In the genomic region with DNA sequence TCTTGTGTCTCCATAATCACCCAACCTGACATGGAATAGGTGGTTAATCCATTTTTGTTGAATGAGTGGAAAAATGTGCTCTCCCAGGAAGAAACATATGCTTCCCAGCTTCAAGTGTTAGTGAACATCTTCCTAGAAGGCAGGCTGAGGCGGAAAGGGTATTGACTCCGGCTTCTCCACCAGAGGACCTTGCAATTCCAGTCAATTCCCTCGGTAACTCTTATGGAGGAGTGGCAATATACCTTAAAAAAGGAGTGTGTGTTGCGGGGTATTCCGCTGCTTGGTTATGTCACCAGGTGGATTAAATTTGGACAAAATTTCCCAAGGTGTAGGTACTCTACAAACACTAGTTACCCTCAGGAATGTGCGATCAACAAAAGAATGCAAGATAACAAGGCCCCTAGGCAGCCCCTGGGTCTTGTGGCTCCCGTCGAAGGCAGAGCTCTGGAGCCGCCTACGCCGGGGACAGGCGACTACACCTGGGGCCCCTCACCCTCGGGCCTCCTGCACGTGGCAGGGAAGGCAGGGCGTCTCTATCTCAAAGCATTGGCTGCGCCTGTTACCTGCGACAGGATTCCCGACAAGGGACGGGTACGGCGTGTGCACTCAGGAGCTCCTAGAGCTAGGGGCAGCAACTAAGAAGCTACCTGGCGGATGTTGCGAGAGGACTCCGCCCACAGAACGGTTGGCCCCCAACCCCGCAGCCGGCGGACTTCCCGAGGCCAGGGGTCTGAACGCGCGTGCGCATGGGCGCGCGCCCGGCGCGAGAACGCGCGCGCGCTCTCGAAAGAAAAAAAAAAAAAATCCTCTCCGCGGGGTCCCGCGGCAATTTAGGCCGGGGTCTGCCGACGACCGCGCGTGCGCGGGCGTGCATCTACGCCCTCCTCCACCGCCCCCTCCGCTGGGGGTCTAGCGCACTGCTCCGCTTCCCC, we compare ENCODE assay signal across 8 cellular contexts. TPM values are rescaled to one million over a fixed set of nuclear protein-coding genes. Genes with fewer than 3 reads are reported as not detected.
DNase-seq lines count a peak whose midpoint lies in the region; ATAC-seq and TF ChIP-seq lines count a peak whose summit lies in the region.

A gene (minus strand): TSS at position 659 of the 932 bp plus-strand sequence. CDS start 8,355 bp downstream, outside the sequence.

- TF ChIP-seq CTCF in GM23338 (conservative IDR thresholded peaks at IDR 0.05; ENCODE audit: low read depth in 2 of 2) (peak in 1 of 2 experiments; percentile 31; a peak in 2 of 4 replicates), WI38 (IDR thresholded peaks at IDR 0.05; ENCODE audit: low read depth, low read length) (no peak), lower leg skin (IDR thresholded peaks at IDR 0.05) (no peak)

- H3K36me3 ChIP-seq in GM23338 (ENCODE audit: insufficient read depth) = no peaks in the 10 kb centered on the region

- H3K9me3 Mint-ChIP-seq in GM23338 = no peaks in the 10 kb centered on the region; the same call in 2 of the 3 replicates

- peak; percentile 76 for ATAC-seq in GM23338

- H3K9me2 ChIP-seq in GM23338 (ENCODE audit: insufficient read depth) = no peaks in the 10 kb centered on the region

- peaks cover 13% of the 10 kb centered on the region; the same call in 1 of the 2 replicates for H3F3A ChIP-seq in GM23338 (replicated peaks; ENCODE audit: low read depth)

- no peaks in the 10 kb centered on the region; the same call in 1 of the 2 replicates for H4K20me1 ChIP-seq in GM23338 (replicated peaks; ENCODE audit: insufficient read depth)

- no peaks in the 10 kb centered on the region for H3K27me3 Mint-ChIP-seq in GM23338 (ENCODE audit: insufficient read depth, low read depth, poor library complexity)

- no peaks in the 10 kb centered on the region for H3K27me3 ChIP-seq in GM23338 (ENCODE audit: insufficient read depth)

- intact Hi-C loops in lower leg skin (cut with DNase I; ENCODE audit: low total_unique reads) = loop anchor here (10.0 kb wide), 2 partner anchors 189 to 319 kb away; a partner anchor contains a TSS

- DNase-seq in COLO668 (lab: John Stamatoyannopoulos, UW; ENCODE audit: unreplicated experiment) (peak; percentile 56), GM23338 (ENCODE audit: low spot score) (peak; percentile 94), NCI-H146 treated with DMSO at 0.1 percent for 48 hours (lab: John Stamatoyannopoulos, UW; ENCODE audit: unreplicated experiment) (peak; percentile 82), cerebellum (ENCODE audit: low spot score) (peak; percentile 66), lower leg skin (ENCODE audit: low spot score in 2 of 2) (peak; percentile 17 to 86), mesenteric fat pad (ENCODE audit: low spot score) (no peak)
- peak; percentile 8 for DNase-seq in stimulated activated CD8-positive, alpha-beta memory T cell treated with anti-CD3 and anti-CD28 coated beads, Interleukin-12 subunit alpha, Interleukin-12 subunit beta, amount 100 ng/mL, for 4 hours (ENCODE audit: low read depth)

- H3K27ac ChIP-seq in GM23338 (ENCODE audit: low read depth) = peak within 1 kb of the TSS; percentile 90

- peaks cover 38% of the 10 kb centered on the region for H3K79me2 ChIP-seq in GM23338 (replicated peaks; ENCODE audit: insufficient read depth)

- H3K36me3 Mint-ChIP-seq in GM23338 (ENCODE audit: low read depth) = no peaks in the 10 kb centered on the region

- H3K4me3 ChIP-seq in GM23338 (peak within 1 kb of the TSS; percentile 92), WI38 (ENCODE audit: low read depth, low read length) (peak within 1 kb of the TSS; percentile 95), lower leg skin (ENCODE audit: low read depth, poor library complexity, severe bottlenecking) (peak within 1 kb of the TSS; percentile 83)

- 6 to 8% methylated on average over 41 to 54 of the region's 63 CpGs for WGBS in lower leg skin, 2 donors

- H3K4me2 ChIP-seq in GM23338 = peak within 1 kb of the TSS; percentile 78

- peak within 1 kb of the TSS; percentile 86 for H2AFZ ChIP-seq in GM23338

- peaks cover 33% of the 10 kb centered on the region for H3K4me1 Mint-ChIP-seq in GM23338

- peak within 1 kb of the TSS; percentile 98 for H3K27ac Mint-ChIP-seq in GM23338

- H3K4me1 ChIP-seq in GM23338 (ENCODE audit: insufficient read depth) = peaks cover 35% of the 10 kb centered on the region

- peak within 1 kb of the TSS; percentile 86 for H3K4me3 Mint-ChIP-seq in GM23338

- TF ChIP-seq POLR2A in lower leg skin (IDR thresholded peaks at IDR 0.05) = no peak

TF ChIP-seq in GM23338, 12 proteins besides CTCF, POLR2A, EP300 and RAD21 (continues in another document):
- TF ChIP-seq ZNF331 (CRISPR knock-in tag; IDR thresholded peaks at IDR 0.05; ENCODE audit: low read depth) (0 out of 2 replicates have a peak, but pooled peaks have one; percentile 26), ZNF114 (CRISPR knock-in tag; IDR thresholded peaks at IDR 0.05) (0 out of 2 replicates have a peak, but pooled peaks have one; percentile 32), NANOG (IDR thresholded peaks at IDR 0.05; ENCODE audit: borderline replicate concordance) (no peak), JUNB (IDR thresholded peaks at IDR 0.05; ENCODE audit: unreplicated experiment) (no peak), EZH2 (IDR thresholded peaks at IDR 0.05; ENCODE audit: low read depth, unreplicated experiment) (no peak), CREB1 (CRISPR knock-in tag; IDR thresholded peaks at IDR 0.05; ENCODE audit: low read depth) (no peak), POLR2AphosphoS5 (IDR thresholded peaks at IDR 0.05; ENCODE audit: low read depth) (peak; percentile 78; the same call in 1 of the 2 replicates), STAT1 (IDR thresholded peaks at IDR 0.05; ENCODE audit: unreplicated experiment) (no peak), EZH2phosphoT487 (IDR thresholded peaks at IDR 0.05; ENCODE audit: unreplicated experiment) (no peak)
- TF ChIP-seq, protein P1, sequence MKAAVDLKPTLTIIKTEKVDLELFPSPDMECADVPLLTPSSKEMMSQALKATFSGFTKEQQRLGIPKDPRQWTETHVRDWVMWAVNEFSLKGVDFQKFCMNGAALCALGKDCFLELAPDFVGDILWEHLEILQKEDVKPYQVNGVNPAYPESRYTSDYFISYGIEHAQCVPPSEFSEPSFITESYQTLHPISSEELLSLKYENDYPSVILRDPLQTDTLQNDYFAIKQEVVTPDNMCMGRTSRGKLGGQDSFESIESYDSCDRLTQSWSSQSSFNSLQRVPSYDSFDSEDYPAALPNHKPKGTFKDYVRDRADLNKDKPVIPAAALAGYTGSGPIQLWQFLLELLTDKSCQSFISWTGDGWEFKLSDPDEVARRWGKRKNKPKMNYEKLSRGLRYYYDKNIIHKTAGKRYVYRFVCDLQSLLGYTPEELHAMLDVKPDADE (IDR thresholded peaks at IDR 0.05) = 0 out of 2 replicates have a peak, but pooled peaks have one; percentile 32
- TF ChIP-seq, protein P2, sequence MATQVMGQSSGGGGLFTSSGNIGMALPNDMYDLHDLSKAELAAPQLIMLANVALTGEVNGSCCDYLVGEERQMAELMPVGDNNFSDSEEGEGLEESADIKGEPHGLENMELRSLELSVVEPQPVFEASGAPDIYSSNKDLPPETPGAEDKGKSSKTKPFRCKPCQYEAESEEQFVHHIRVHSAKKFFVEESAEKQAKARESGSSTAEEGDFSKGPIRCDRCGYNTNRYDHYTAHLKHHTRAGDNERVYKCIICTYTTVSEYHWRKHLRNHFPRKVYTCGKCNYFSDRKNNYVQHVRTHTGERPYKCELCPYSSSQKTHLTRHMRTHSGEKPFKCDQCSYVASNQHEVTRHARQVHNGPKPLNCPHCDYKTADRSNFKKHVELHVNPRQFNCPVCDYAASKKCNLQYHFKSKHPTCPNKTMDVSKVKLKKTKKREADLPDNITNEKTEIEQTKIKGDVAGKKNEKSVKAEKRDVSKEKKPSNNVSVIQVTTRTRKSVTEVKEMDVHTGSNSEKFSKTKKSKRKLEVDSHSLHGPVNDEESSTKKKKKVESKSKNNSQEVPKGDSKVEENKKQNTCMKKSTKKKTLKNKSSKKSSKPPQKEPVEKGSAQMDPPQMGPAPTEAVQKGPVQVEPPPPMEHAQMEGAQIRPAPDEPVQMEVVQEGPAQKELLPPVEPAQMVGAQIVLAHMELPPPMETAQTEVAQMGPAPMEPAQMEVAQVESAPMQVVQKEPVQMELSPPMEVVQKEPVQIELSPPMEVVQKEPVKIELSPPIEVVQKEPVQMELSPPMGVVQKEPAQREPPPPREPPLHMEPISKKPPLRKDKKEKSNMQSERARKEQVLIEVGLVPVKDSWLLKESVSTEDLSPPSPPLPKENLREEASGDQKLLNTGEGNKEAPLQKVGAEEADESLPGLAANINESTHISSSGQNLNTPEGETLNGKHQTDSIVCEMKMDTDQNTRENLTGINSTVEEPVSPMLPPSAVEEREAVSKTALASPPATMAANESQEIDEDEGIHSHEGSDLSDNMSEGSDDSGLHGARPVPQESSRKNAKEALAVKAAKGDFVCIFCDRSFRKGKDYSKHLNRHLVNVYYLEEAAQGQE (IDR thresholded peaks at IDR 0.05; ENCODE audit: unreplicated experiment) = no peak

RNA-seq across cellular contexts. Expression of the gene that starts here (rescaled TPM):
- total RNA-seq in GM23338 (2014; rRNA removed; shearing (Covaris generic)) = not detected in 2 replicates
- polyA plus RNA-seq in GM23338 (2016; fragmentation: Nextera tagmentation; extraction: Ambion mirVana) = 0.02 TPM in 1 of 2 replicates, not detected in the other
- not detected for total RNA-seq in cerebellum
- total RNA-seq in lower leg skin = not detected
- total RNA-seq in mesenteric fat pad = not detected

Comparison
In these comparisons a context has a peak if more than half of its experiments do, and no peak if none do; other contexts are left out.
1. Peak in DNase-seq, ATAC-seq, H3K4me3 ChIP-seq, H3K27ac ChIP-seq and H3K4me2 ChIP-seq in GM23338; RNA of the gene not detected or under 1 TPM.
2. Peak in DNase-seq in cerebellum; RNA of the gene not detected or under 1 TPM.
3. Peak in DNase-seq and H3K4me3 ChIP-seq in lower leg skin; RNA of the gene not detected or under 1 TPM.